Comparison of ENCODE assay signal across 8 cellular contexts in genomic region chr19:662962-663681, GRCh38. TPM values are rescaled to one million over a fixed set of nuclear protein-coding genes. Genes with fewer than 3 reads are reported as not detected.
DNase-seq lines count a peak whose midpoint lies in the region; ATAC-seq and TF ChIP-seq lines count a peak whose summit lies in the region.

TSS of gene RNF126 (minus strand) at chr19:663214. CDS start at chr19:663121, 93 bp downstream.

- H3K27ac Mint-ChIP-seq in natural killer cell treated with Interleukin-12 subunit alpha and Interleukin-12 subunit beta and Interleukin-15 and Interleukin-18, amount 100 ng/mL, for 72 hours, result peak within 1 kb of the TSS; percentile 94 to 95

- H3K4me3 ChIP-seq in Loucy (ENCODE audit: low read length, poor library complexity, severe bottlenecking) (peak within 1 kb of the TSS; percentile 100), RWPE2 (ENCODE audit: severe bottlenecking) (peak within 1 kb of the TSS; percentile 99), fibroblast of pulmonary artery (replicated peaks; ENCODE audit: low read depth, low read length) (peak within 1 kb of the TSS; percentile 77)

- H3K9me3 Mint-ChIP-seq in natural killer cell treated with Interleukin-12 subunit alpha and Interleukin-12 subunit beta and Interleukin-15 and Interleukin-18, amount 100 ng/mL, for 72 hours, result no peaks in the 10 kb centered on the region

- DNase-seq in DMS153 treated with DMSO at 0.1 percent for 48 hours (lab: John Stamatoyannopoulos, UW; ENCODE audit: unreplicated experiment) (peak; percentile 29), RWPE2 (ENCODE audit: low spot score) (no peak), fibroblast of pulmonary artery (ENCODE audit: low read depth) (peak; percentile 92)
- DNase-seq in activated T-helper 9 cell treated with anti-CD3 and anti-CD28 coated beads, Interleukin-2, amount 50 U/mL, for 16 hours (ENCODE audit: low read depth), result peak; percentile 94
- peak; percentile 93 for DNase-seq in natural killer cell treated with Interleukin-12 subunit alpha and Interleukin-12 subunit beta and Interleukin-15 and Interleukin-18, amount 100 ng/mL, for 72 hours (ENCODE audit: low spot score)
- DNase-seq in stimulated activated naive CD4-positive, alpha-beta T cell treated with Interleukin-2 at 50 U/mL for 16 hours (lab: John Stamatoyannopoulos, UW), result peak; percentile 91

- H3K9me2 ChIP-seq in Loucy (replicated peaks; ENCODE audit: low read depth, low read length), result no peaks in the 10 kb centered on the region

- H3K27ac ChIP-seq in RWPE2 (ENCODE audit: poor library complexity, severe bottlenecking), result peak within 1 kb of the TSS; percentile 86

- H3K27me3 Mint-ChIP-seq in natural killer cell treated with Interleukin-12 subunit alpha and Interleukin-12 subunit beta and Interleukin-15 and Interleukin-18, amount 100 ng/mL, for 72 hours, result no peaks in the 10 kb centered on the region

- ATAC-seq in GM21825 (IDR thresholded peaks at IDR 0.05; ENCODE audit: unreplicated experiment) (peak; percentile 44), RWPE2 (ENCODE audit: low read depth) (peak; percentile 40)
- ATAC-seq in natural killer cell treated with Interleukin-12 subunit alpha and Interleukin-12 subunit beta and Interleukin-15 and Interleukin-18, amount 100 ng/mL, for 72 hours, result peak; percentile 79 to 87

- H3K79me2 ChIP-seq in Loucy (ENCODE audit: insufficient read depth, low read length), result peaks cover 49% of the 10 kb centered on the region

- peaks cover 35% of the 10 kb centered on the region in 2 donors for H3K4me1 Mint-ChIP-seq in natural killer cell treated with Interleukin-12 subunit alpha and Interleukin-12 subunit beta and Interleukin-15 and Interleukin-18, amount 100 ng/mL, for 72 hours (ENCODE audit: low read depth in 2 of 2)

- H3K4me3 Mint-ChIP-seq in natural killer cell treated with Interleukin-12 subunit alpha and Interleukin-12 subunit beta and Interleukin-15 and Interleukin-18, amount 100 ng/mL, for 72 hours, result peak within 1 kb of the TSS; percentile 86

- H3K36me3 ChIP-seq in Loucy (ENCODE audit: insufficient read depth, low read length), result no peaks in the 10 kb centered on the region; the same call in 1 of the 2 replicates
- peaks cover 20% of the 10 kb centered on the region for H3K36me3 ChIP-seq in RWPE2 (ENCODE audit: low read depth)

- H2AFZ ChIP-seq in Loucy (ENCODE audit: low read length), result peak within 1 kb of the TSS; percentile 95

- H3K27me3 ChIP-seq in Loucy (ENCODE audit: insufficient read depth, low read length, poor library complexity, severe bottlenecking), result peaks cover 7% of the 10 kb centered on the region
- H3K27me3 ChIP-seq in RWPE2 (ENCODE audit: insufficient read depth, poor library complexity, severe bottlenecking), result no peaks in the 10 kb centered on the region

- H3K4me1 ChIP-seq in Loucy (ENCODE audit: insufficient read depth, low read length, poor library complexity, severe bottlenecking) (peaks cover 24% of the 10 kb centered on the region), RWPE2 (ENCODE audit: insufficient read depth, poor library complexity, severe bottlenecking) (peaks cover 18% of the 10 kb centered on the region)

- TF ChIP-seq CTCF in Loucy (conservative IDR thresholded peaks at IDR 0.05; ENCODE audit: low read length) (no peak), RWPE2 (IDR thresholded peaks at IDR 0.05; ENCODE audit: poor library complexity, severe bottlenecking) (no peak), fibroblast of pulmonary artery (IDR thresholded peaks at IDR 0.05; ENCODE audit: low read length, missing control alignments) (no peak)

- peak within 1 kb of the TSS; percentile 100 for H3K4me2 ChIP-seq in Loucy (ENCODE audit: low read depth, low read length, poor library complexity, severe bottlenecking)

- H3F3A ChIP-seq in Loucy (ENCODE audit: low read depth), result no peaks in the 10 kb centered on the region

- H4K20me1 ChIP-seq in Loucy (ENCODE audit: insufficient read depth, low read length, poor library complexity, severe bottlenecking), result peaks cover 47% of the 10 kb centered on the region

- H3K9me3 ChIP-seq in Loucy (ENCODE audit: insufficient read depth, low read depth, low read length) (no peaks in the 10 kb centered on the region), RWPE2 (ENCODE audit: severe bottlenecking) (no peaks in the 10 kb centered on the region)

- no peaks in the 10 kb centered on the region for H3K36me3 Mint-ChIP-seq in natural killer cell treated with Interleukin-12 subunit alpha and Interleukin-12 subunit beta and Interleukin-15 and Interleukin-18, amount 100 ng/mL, for 72 hours

- H3K9ac ChIP-seq in Loucy (ENCODE audit: low read depth, low read length, poor library complexity, severe bottlenecking), result peak within 1 kb of the TSS; percentile 91

RNA-seq across cellular contexts. Expression of gene RNF126, which starts in this region (rescaled TPM):
- total RNA-seq in natural killer cell treated with Interleukin-12 subunit alpha and Interleukin-12 subunit beta and Interleukin-15 and Interleukin-18, amount 100 ng/mL, for 72 hours, result 100 to 1,000 TPM in 1 of 2 donors, 10 to 100 TPM in 1; 77.7 to 138 TPM
